ENCODE assay signal across 15 cellular contexts in genomic region chr11:35791088-35791958, GRCh38.
A peak's percentile ranks its signal among the peaks of the same experiment; 100 is the strongest.
DNase-seq lines count a peak whose midpoint lies in the region; ATAC-seq and TF ChIP-seq lines count a peak whose summit lies in the region.
"Had no signal": no experiment of that assay in that cellular context is flagged by ENCODE, and none has a peak within 500 bp of the region (broad histone marks: within the 10 kb centered on the region; RNA-seq: fewer than 3 reads in every experiment).

No MANE protein-coding gene starts in this region.

- no peaks in the 10 kb centered on the region for H3K27me3 ChIP-seq in AG04450 (ENCODE audit: control insufficient read depth, insufficient read depth, low read length)
- no peaks in the 10 kb centered on the region for H3K27me3 ChIP-seq in ovary
- H3K27me3 ChIP-seq: brain microvascular endothelial cell, esophagus muscularis mucosa, heart left ventricle, sigmoid colon had no signal

- H3K9me3 ChIP-seq in AG04450 (ENCODE audit: control insufficient read depth, insufficient read depth, low read length) (no peaks in the 10 kb centered on the region), ovary (no peaks in the 10 kb centered on the region)
- H3K9me3 ChIP-seq: esophagus muscularis mucosa, heart left ventricle, sigmoid colon had no signal

- no peaks in the 10 kb centered on the region for H3K36me3 ChIP-seq in ovary
- H3K36me3 ChIP-seq: brain microvascular endothelial cell, esophagus muscularis mucosa, heart left ventricle, sigmoid colon had no signal

- H3K27ac ChIP-seq in AG04450 (ENCODE audit: low read depth, low read length) (no peak overlapping the region), ovary (no peak overlapping the region)
- H3K27ac ChIP-seq: brain microvascular endothelial cell, esophagus muscularis mucosa, heart left ventricle, sigmoid colon had no signal

- ATAC-seq in HG03354 (IDR thresholded peaks at IDR 0.05; ENCODE audit: poor library complexity, severe bottlenecking, unreplicated experiment) (no peak), GM18907 (IDR thresholded peaks at IDR 0.05; ENCODE audit: unreplicated experiment) (no peak)

- POLR2A ChIA-PET in AG04450 (lab: Yijun Ruan, JAX), result no interaction called here

- TF ChIP-seq EP300 in ovary (IDR thresholded peaks at IDR 0.05), result no peak

- TF ChIP-seq CTCF in AG04450 (IDR thresholded peaks at IDR 0.05; ENCODE audit: low read depth, low read length), result no peak
- TF ChIP-seq CTCF in ovary (IDR thresholded peaks at IDR 0.05), result no peak

- DNase-seq in AG04450 (ENCODE audit: low read depth, low spot score) (peak; percentile 16), DMS 273 treated with DMSO at 0.1 percent for 48 hours (lab: John Stamatoyannopoulos, UW) (peak; percentile 96), NCI-H345 (lab: John Stamatoyannopoulos, UW) (peak; percentile 90), cerebellum (ENCODE audit: low spot score) (peak; percentile 21), epidermal melanocyte (ENCODE audit: insufficient read length, low spot score) (no peak), ovary (no peak)
- DNase-seq: activated naive CD4-positive, alpha-beta T cell treated with Interleukin-2 at 50 U/mL for 16 hours; brain microvascular endothelial cell; heart left ventricle; NK-92 treated with Interleukin-12 subunit alpha and Interleukin-12 subunit beta, amount 100 ng/mL, for 24 hours; sigmoid colon; stimulated activated CD4-positive, alpha-beta T cell treated with anti-CD3 and anti-CD28 coated beads, Interleukin-4, amount 100 ng/mL, for 1 hour had no signal

- H3K4me3 ChIP-seq in AG04450 (ENCODE audit: low read depth, low read length) (no peak overlapping the region), ovary (no peak overlapping the region)
- H3K4me3 ChIP-seq: esophagus muscularis mucosa, heart left ventricle, sigmoid colon had no signal

- intact Hi-C loops in ovary (cut with DNase I), result no loop called here

- CTCF ChIA-PET in AG04450 (lab: Charles Lee), result interaction anchor here (1.0 to 1.8 kb wide), 2 partner anchors 28 to 31 kb away, joined by 3 to 18 read pairs; no protein-coding TSS in a partner anchor

- H3K4me1 ChIP-seq in ovary (ENCODE audit: insufficient read depth), result peaks cover 7% of the 10 kb centered on the region

- no peak for TF ChIP-seq POLR2A in ovary (IDR thresholded peaks at IDR 0.05)

- 53 to 61% (median 60%) methylated on average over 6 of the region's 6 CpGs for WGBS in ovary, 3 donors

Comparison
In these comparisons a context has a peak if more than half of its experiments do, and no peak if none do; other contexts are left out.
1. DNase-seq: peak in AG04450 (single experiment), DMS 273 treated with DMSO at 0.1 percent for 48 hours (single experiment), NCI-H345 (single experiment) and cerebellum (single experiment); none in epidermal melanocyte (single experiment) and ovary (0 of 5).